ENCODE assay signal across 8 cellular contexts in the genomic region with DNA sequence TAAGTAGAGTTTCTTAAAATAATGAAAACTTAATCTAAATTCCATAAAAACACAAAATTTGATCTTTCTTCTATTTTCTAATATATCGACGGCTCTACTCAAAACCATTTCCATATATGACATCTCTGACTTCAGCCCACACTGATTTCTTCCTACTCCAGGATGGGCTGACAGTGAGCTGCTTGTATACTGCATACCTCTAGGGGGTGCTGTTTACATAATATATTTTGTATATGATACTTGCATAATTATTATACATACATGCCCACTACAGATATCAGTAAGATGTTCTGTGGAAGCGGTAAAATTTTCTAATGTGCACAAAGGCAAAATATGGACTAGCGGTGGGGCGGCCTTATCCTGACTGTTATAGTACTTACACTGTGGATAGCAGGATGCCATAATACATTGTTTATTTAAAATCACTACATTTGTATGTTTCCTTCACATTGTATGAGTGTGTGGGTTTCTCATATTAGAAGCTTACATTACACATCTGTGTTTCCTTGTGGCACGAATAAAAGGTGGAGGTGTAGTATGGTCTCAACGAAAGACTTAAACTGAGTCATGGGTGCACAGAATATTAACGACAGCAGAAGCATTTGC.
A peak's percentile ranks its signal among the peaks of the same experiment; 100 is the strongest.
DNase-seq lines count a peak whose midpoint lies in the region; ATAC-seq and TF ChIP-seq lines count a peak whose summit lies in the region.

No MANE protein-coding gene starts in this region.

- no peak overlapping the region for H3K56ac ChIP-seq in mesendoderm (ENCODE audit: low read length)

- H3K27ac ChIP-seq in mesendoderm (ENCODE audit: low read depth, low read length): no peak overlapping the region

- no peak overlapping the region for H3K23ac ChIP-seq in mesendoderm (ENCODE audit: low read length)

- H3K79me1 ChIP-seq in mesendoderm (ENCODE audit: low read length): no peaks in the 10 kb centered on the region

- no CpG with 5 or more reads among the region's 8 CpGs for WGBS in mesendoderm (ENCODE audit: extremely low coverage, insufficient coverage, low lambda C conversion rate)

- H3K4me1 ChIP-seq in mesendoderm (ENCODE audit: control insufficient read depth, low read depth, low read length): no peaks in the 10 kb centered on the region

- no peak overlapping the region for H4K5ac ChIP-seq in mesendoderm (ENCODE audit: low read length)

- no peaks in the 10 kb centered on the region for H3K4me1 Mint-ChIP-seq in activated CD4-positive, alpha-beta T cell treated with anti-CD3 and anti-CD28 coated beads, Interleukin-2, amount 10 ng/mL, durations not matched to agents 24 days and 14 days

- no peak overlapping the region for H3K27ac Mint-ChIP-seq in activated CD4-positive, alpha-beta T cell treated with anti-CD3 and anti-CD28 coated beads, Interleukin-2, amount 10 ng/mL, durations not matched to agents 24 days and 14 days

- H3K36me3 Mint-ChIP-seq in activated CD4-positive, alpha-beta T cell treated with anti-CD3 and anti-CD28 coated beads, Interleukin-2, amount 10 ng/mL, durations not matched to agents 24 days and 14 days (ENCODE audit: low read depth): no peaks in the 10 kb centered on the region

- H3K79me2 ChIP-seq in mesendoderm (ENCODE audit: control insufficient read depth, insufficient read depth, low read length): no peaks in the 10 kb centered on the region

- peak; percentile 55 for TF ChIP-seq CTCF in BJ (IDR thresholded peaks at IDR 0.05; ENCODE audit: insufficient read depth, low read depth, low read length)

- no peak overlapping the region for H3K4me3 Mint-ChIP-seq in activated CD4-positive, alpha-beta T cell treated with anti-CD3 and anti-CD28 coated beads, Interleukin-2, amount 10 ng/mL, durations not matched to agents 24 days and 14 days

- no peak overlapping the region for H3K4ac ChIP-seq in mesendoderm (ENCODE audit: low read depth, low read length)

- H3K36me3 ChIP-seq in BJ (ENCODE audit: control insufficient read depth, insufficient read depth, low read length) (no peaks in the 10 kb centered on the region), mesendoderm (ENCODE audit: control insufficient read depth, insufficient read depth, low read length) (no peaks in the 10 kb centered on the region)

- H3K9ac ChIP-seq in mesendoderm (ENCODE audit: low read length): no peak overlapping the region

- H3K4me3 ChIP-seq in BJ (ENCODE audit: low read depth, low read length) (no peak overlapping the region), mesendoderm (ENCODE audit: low read length) (no peak overlapping the region)

- H3K4me2 ChIP-seq in mesendoderm (ENCODE audit: low read length): no peak overlapping the region

- POLR2A ChIA-PET in BJ (lab: Charles Lee): no interaction called here

- CTCF ChIA-PET in BJ (lab: Yijun Ruan, JAX): interaction anchor here (0.6 to 1.9 kb wide), 4 partner anchors 11 to 969 kb away, joined by 3 to 9 read pairs (median 4); no protein-coding TSS in a partner anchor

- no peak overlapping the region for H2BK15ac ChIP-seq in mesendoderm (replicated peaks; ENCODE audit: low read depth)

- ATAC-seq in GM18873 (IDR thresholded peaks at IDR 0.05; ENCODE audit: low FRiP score, unreplicated experiment) (peak; percentile 75), HG03066 (IDR thresholded peaks at IDR 0.05; ENCODE audit: low read depth, unreplicated experiment) (peak; percentile 83)

- DNase-seq in BJ (ENCODE audit: low read depth) (no peak), NCI-H2171 treated with DMSO at 0.1 percent for 48 hours (lab: John Stamatoyannopoulos, UW) (peak; percentile 75), astrocyte of the hippocampus (ENCODE audit: low read depth, low spot score) (peak; percentile 18), mesendoderm (peak; percentile 21)
- no peak for DNase-seq in activated CD4-positive, alpha-beta T cell treated with anti-CD3 and anti-CD28 coated beads for 48 hours
- DNase-seq in activated CD4-positive, alpha-beta T cell treated with anti-CD3 and anti-CD28 coated beads, Interleukin-2, amount 10 ng/mL, durations not matched to agents 24 days and 14 days: no peak

- H3K9me3 Mint-ChIP-seq in activated CD4-positive, alpha-beta T cell treated with anti-CD3 and anti-CD28 coated beads, Interleukin-2, amount 10 ng/mL, durations not matched to agents 24 days and 14 days: no peaks in the 10 kb centered on the region

- no peak overlapping the region for H3K18ac ChIP-seq in mesendoderm (ENCODE audit: low read length)

- H3K27me3 ChIP-seq in BJ (ENCODE audit: control insufficient read depth, insufficient read depth, low read length): no peaks in the 10 kb centered on the region
- no peaks in the 10 kb centered on the region for H3K27me3 ChIP-seq in mesendoderm (ENCODE audit: insufficient read depth, low read length, poor library complexity)

- no peak overlapping the region for H2BK5ac ChIP-seq in mesendoderm (ENCODE audit: low read length)

- intact Hi-C loops in activated CD4-positive, alpha-beta T cell treated with anti-CD3 and anti-CD28 coated beads, Interleukin-2, amount 10 ng/mL, durations not matched to agents 24 days and 14 days (cut with micrococcal nuclease): no loop called here

- no peak overlapping the region for H4K8ac ChIP-seq in mesendoderm (ENCODE audit: low read depth, low read length)

- no peaks in the 10 kb centered on the region for H3K27me3 Mint-ChIP-seq in activated CD4-positive, alpha-beta T cell treated with anti-CD3 and anti-CD28 coated beads, Interleukin-2, amount 10 ng/mL, durations not matched to agents 24 days and 14 days

- H2AK5ac ChIP-seq in mesendoderm (ENCODE audit: low read length): no peak overlapping the region

- no peak overlapping the region for H2BK120ac ChIP-seq in mesendoderm (ENCODE audit: low read depth, low read length)

Comparison
In these comparisons a context has a peak if more than half of its experiments do, and no peak if none do; other contexts are left out.
1. DNase-seq: peak in NCI-H2171 treated with DMSO at 0.1 percent for 48 hours (single experiment), astrocyte of the hippocampus (single experiment) and mesendoderm (single experiment); none in BJ (single experiment), activated CD4-positive, alpha-beta T cell treated with anti-CD3 and anti-CD28 coated beads for 48 hours (single experiment) and activated CD4-positive, alpha-beta T cell treated with anti-CD3 and anti-CD28 coated beads, Interleukin-2, amount 10 ng/mL, durations not matched to agents 24 days and 14 days (single experiment).